Comparison of ENCODE assay signal across 12 cellular contexts in genomic region chr10:43234471-43235041, GRCh38. TPM values are rescaled to one million over a fixed set of nuclear protein-coding genes. Genes with fewer than 3 reads are reported as not detected.
A peak's percentile ranks its signal among the peaks of the same experiment; 100 is the strongest.
DNase-seq lines count a peak whose midpoint lies in the region; ATAC-seq and TF ChIP-seq lines count a peak whose summit lies in the region.
"Had no signal": no experiment of that assay in that cellular context is flagged by ENCODE, and none has a peak within 500 bp of the region (broad histone marks: within the 10 kb centered on the region; RNA-seq: fewer than 3 reads in every experiment).

No MANE protein-coding gene starts in this region.

- no peak overlapping the region for H3K14ac ChIP-seq in neuronal stem cell (ENCODE audit: low read length)

- H3K4me1 Mint-ChIP-seq in natural killer cell (peaks cover 27 to 50% of the 10 kb centered on the region in 2 donors), endothelial cell (ENCODE audit: unreplicated experiment) (no peaks in the 10 kb centered on the region)
- peaks cover 11 to 22% of the 10 kb centered on the region in 2 donors for H3K4me1 Mint-ChIP-seq in natural killer cell treated with Interleukin-12 subunit alpha and Interleukin-12 subunit beta and Interleukin-15 and Interleukin-18, amount 100 ng/mL, for 72 hours (ENCODE audit: low read depth in 2 of 2)
- H3K4me1 Mint-ChIP-seq: mesothelial cell of epicardium had no signal

- ATAC-seq in natural killer cell (no peak), SK-N-SH treated with all-trans-retinoic acid at 6 μM for 48 hours (no peak)
- no peak for ATAC-seq in natural killer cell treated with Interleukin-12 subunit alpha and Interleukin-12 subunit beta and Interleukin-15 and Interleukin-18, amount 100 ng/mL, for 72 hours

- no peak overlapping the region for H3K4me3 ChIP-seq in neuronal stem cell (ENCODE audit: low read length in 2 of 2)

- H3K79me1 ChIP-seq in neuronal stem cell (ENCODE audit: low read depth, low read length) = no peaks in the 10 kb centered on the region

- H3K27me3 Mint-ChIP-seq in natural killer cell (ENCODE audit: low read depth in 2 of 2) = peaks cover 2% of the 10 kb centered on the region in 2 donors
- no peaks in the 10 kb centered on the region for H3K27me3 Mint-ChIP-seq in natural killer cell treated with Interleukin-12 subunit alpha and Interleukin-12 subunit beta and Interleukin-15 and Interleukin-18, amount 100 ng/mL, for 72 hours
- H3K27me3 Mint-ChIP-seq in endothelial cell (ENCODE audit: unreplicated experiment) = peaks cover 22% of the 10 kb centered on the region
- H3K27me3 Mint-ChIP-seq: stimulated activated naive CD8-positive, alpha-beta T cell treated with anti-CD3 and anti-CD28 coated beads, Interleukin-15, Interleukin-2, amounts not matched to agents 100 ng/mL and 50 ng/mL, for 24 hours had no signal

- DNase-seq in natural killer cell (peak; percentile 9), endothelial cell (ENCODE audit: low spot score) (peak; percentile 2), neuronal stem cell (ENCODE audit: low spot score) (no peak), NCI-H226 (no peak)
- no peak for DNase-seq in natural killer cell treated with Interleukin-12 subunit alpha and Interleukin-12 subunit beta and Interleukin-15 and Interleukin-18, amount 100 ng/mL, for 72 hours (ENCODE audit: low spot score)
- DNase-seq in activated CD4-positive, alpha-beta T cell treated with anti-CD3 and anti-CD28 coated beads, Interleukin-2, amount 50 U/mL, for 4 hours = no peak
- DNase-seq: anterior cingulate cortex, NCI-H748 treated with DMSO at 0.1 percent for 48 hours, occipital lobe had no signal

- no peaks in the 10 kb centered on the region for H3K36me3 ChIP-seq in neuronal stem cell (replicated peaks in 1 of 2; ENCODE audit: control insufficient read depth in 2 of 2, insufficient read depth in 2 of 2, low read length in 2 of 2)

- no peak overlapping the region for H3K18ac ChIP-seq in neuronal stem cell (ENCODE audit: low read length)

- no peak overlapping the region for H2BK120ac ChIP-seq in neuronal stem cell (ENCODE audit: low read depth, low read length)

- no peak overlapping the region for H3K23ac ChIP-seq in neuronal stem cell (ENCODE audit: low read depth, low read length, poor library complexity)

- H3K4me3 Mint-ChIP-seq in natural killer cell (no peak overlapping the region), endothelial cell (ENCODE audit: unreplicated experiment) (no peak overlapping the region)
- H3K4me3 Mint-ChIP-seq in natural killer cell treated with Interleukin-12 subunit alpha and Interleukin-12 subunit beta and Interleukin-15 and Interleukin-18, amount 100 ng/mL, for 72 hours = no peak overlapping the region
- H3K4me3 Mint-ChIP-seq: mesothelial cell of epicardium; stimulated activated naive CD8-positive, alpha-beta T cell treated with anti-CD3 and anti-CD28 coated beads, Interleukin-15, Interleukin-2, amounts not matched to agents 100 ng/mL and 50 ng/mL, for 24 hours had no signal

- H3K4me1 ChIP-seq in neuronal stem cell (ENCODE audit: control insufficient read depth in 2 of 2, insufficient read depth in 1 of 2, low read depth in 1 of 2, low read length in 2 of 2) = peaks cover 0 to 3% of the 10 kb centered on the region in 2 donors

- no peaks in the 10 kb centered on the region for H3K9me3 Mint-ChIP-seq in natural killer cell
- peaks cover under 1% of the 10 kb centered on the region for H3K9me3 Mint-ChIP-seq in natural killer cell treated with Interleukin-12 subunit alpha and Interleukin-12 subunit beta and Interleukin-15 and Interleukin-18, amount 100 ng/mL, for 72 hours
- no peaks in the 10 kb centered on the region for H3K9me3 Mint-ChIP-seq in endothelial cell (ENCODE audit: unreplicated experiment)

- no peak overlapping the region for H2AFZ ChIP-seq in neuronal stem cell (ENCODE audit: low read length)

- no peak overlapping the region for H2BK15ac ChIP-seq in neuronal stem cell (ENCODE audit: low read length)

- no peak overlapping the region for H2BK5ac ChIP-seq in neuronal stem cell (ENCODE audit: low read length)

- no peak overlapping the region for H4K8ac ChIP-seq in neuronal stem cell (ENCODE audit: low read depth, low read length)

- no peak overlapping the region for H3K27ac ChIP-seq in neuronal stem cell (replicated peaks; ENCODE audit: low read length)

- no peak overlapping the region for H3K4me2 ChIP-seq in neuronal stem cell (ENCODE audit: insufficient read depth, low read length, poor library complexity, severe bottlenecking)

- H2AK5ac ChIP-seq in neuronal stem cell (ENCODE audit: low read depth, low read length) = peak overlapping the region; percentile 63

- intact Hi-C loops in natural killer cell (cut with micrococcal nuclease) = no loop called here

- no peak overlapping the region for H3K4ac ChIP-seq in neuronal stem cell (ENCODE audit: low read length)

- H3K27ac Mint-ChIP-seq in natural killer cell (no peak overlapping the region), endothelial cell (ENCODE audit: unreplicated experiment) (no peak overlapping the region)
- no peak overlapping the region for H3K27ac Mint-ChIP-seq in natural killer cell treated with Interleukin-12 subunit alpha and Interleukin-12 subunit beta and Interleukin-15 and Interleukin-18, amount 100 ng/mL, for 72 hours
- H3K27ac Mint-ChIP-seq: mesothelial cell of epicardium; stimulated activated naive CD8-positive, alpha-beta T cell treated with anti-CD3 and anti-CD28 coated beads, Interleukin-15, Interleukin-2, amounts not matched to agents 100 ng/mL and 50 ng/mL, for 24 hours had no signal

- H4K91ac ChIP-seq in neuronal stem cell (ENCODE audit: low read depth, low read length, poor library complexity) = no peak overlapping the region

- WGBS in neuronal stem cell (ENCODE audit: extremely low coverage in 2 of 2, insufficient read length in 2 of 2, insufficient replicate concordance in 1 of 2), 2 donors = no CpG with 5 or more reads among the region's 9 CpGs

- H3K36me3 Mint-ChIP-seq in natural killer cell (peaks cover 4% of the 10 kb centered on the region), endothelial cell (ENCODE audit: low read depth, unreplicated experiment) (no peaks in the 10 kb centered on the region)
- peaks cover under 1% of the 10 kb centered on the region for H3K36me3 Mint-ChIP-seq in natural killer cell treated with Interleukin-12 subunit alpha and Interleukin-12 subunit beta and Interleukin-15 and Interleukin-18, amount 100 ng/mL, for 72 hours
- H3K36me3 Mint-ChIP-seq: mesothelial cell of epicardium had no signal

- H3K27me3 ChIP-seq in neuronal stem cell (ENCODE audit: control insufficient read depth in 3 of 3, insufficient read depth in 3 of 3, low read depth in 1 of 3, low read length in 3 of 3) = peaks cover 7 to 60% (median 20%) of the 10 kb centered on the region in 3 experiments

- TF ChIP-seq CTCF in natural killer cell (IDR thresholded peaks at IDR 0.05) (no peak), endothelial cell (IDR thresholded peaks at IDR 0.05; ENCODE audit: unreplicated experiment) (no peak)

- H2BK12ac ChIP-seq in neuronal stem cell (ENCODE audit: low read length) = no peak overlapping the region

- no peak overlapping the region for H3K9ac ChIP-seq in neuronal stem cell (ENCODE audit: low read depth, low read length, poor library complexity)

- H3K9me3 ChIP-seq in neuronal stem cell (replicated peaks in 1 of 2; ENCODE audit: control insufficient read depth in 2 of 2, insufficient read depth in 1 of 2, low read depth in 1 of 2, low read length in 2 of 2) = no peaks in the 10 kb centered on the region

TF ChIP-seq in SK-N-SH treated with all-trans-retinoic acid at 6 μM for 48 hours, 23 proteins besides CTCF, POLR2A, EP300 and RAD21:
- TF ChIP-seq BACH2 (CRISPR knock-in tag; IDR thresholded peaks at IDR 0.05; ENCODE audit: borderline replicate concordance) (no peak), ZNF70 (CRISPR knock-in tag; IDR thresholded peaks at IDR 0.05) (no peak), GLIS3 (CRISPR knock-in tag; IDR thresholded peaks at IDR 0.05) (no peak), ZFP3 (CRISPR knock-in tag; IDR thresholded peaks at IDR 0.05) (no peak), TOX (CRISPR knock-in tag; IDR thresholded peaks at IDR 0.05; ENCODE audit: borderline replicate concordance) (no peak), ZNF8 (CRISPR knock-in tag; IDR thresholded peaks at IDR 0.05) (no peak), ZFP30 (CRISPR knock-in tag; IDR thresholded peaks at IDR 0.05) (no peak), TCF4 (CRISPR knock-in tag; IDR thresholded peaks at IDR 0.05; ENCODE audit: borderline replicate concordance) (no peak), ZC3H10 (CRISPR knock-in tag; IDR thresholded peaks at IDR 0.05) (no peak), PPARA (CRISPR knock-in tag; IDR thresholded peaks at IDR 0.05; ENCODE audit: borderline replicate concordance) (no peak)
- TF ChIP-seq, protein P1, sequence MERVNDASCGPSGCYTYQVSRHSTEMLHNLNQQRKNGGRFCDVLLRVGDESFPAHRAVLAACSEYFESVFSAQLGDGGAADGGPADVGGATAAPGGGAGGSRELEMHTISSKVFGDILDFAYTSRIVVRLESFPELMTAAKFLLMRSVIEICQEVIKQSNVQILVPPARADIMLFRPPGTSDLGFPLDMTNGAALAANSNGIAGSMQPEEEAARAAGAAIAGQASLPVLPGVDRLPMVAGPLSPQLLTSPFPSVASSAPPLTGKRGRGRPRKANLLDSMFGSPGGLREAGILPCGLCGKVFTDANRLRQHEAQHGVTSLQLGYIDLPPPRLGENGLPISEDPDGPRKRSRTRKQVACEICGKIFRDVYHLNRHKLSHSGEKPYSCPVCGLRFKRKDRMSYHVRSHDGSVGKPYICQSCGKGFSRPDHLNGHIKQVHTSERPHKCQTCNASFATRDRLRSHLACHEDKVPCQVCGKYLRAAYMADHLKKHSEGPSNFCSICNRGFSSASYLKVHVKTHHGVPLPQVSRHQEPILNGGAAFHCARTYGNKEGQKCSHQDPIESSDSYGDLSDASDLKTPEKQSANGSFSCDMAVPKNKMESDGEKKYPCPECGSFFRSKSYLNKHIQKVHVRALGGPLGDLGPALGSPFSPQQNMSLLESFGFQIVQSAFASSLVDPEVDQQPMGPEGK (CRISPR knock-in tag; IDR thresholded peaks at IDR 0.05; ENCODE audit: borderline replicate concordance) = no peak

RNA-seq across cellular contexts. Expression of gene RASGEF1A, which starts 32.3 kb away (rescaled TPM):
- total RNA-seq in natural killer cell (10 to 100 TPM in 2 of 3 donors, 1 to 10 TPM in 1; 9.3 to 12.9 (median 10.9) TPM), endothelial cell (ENCODE audit: unreplicated experiment) (1.3 TPM)
- 1 to 10 TPM in 1 of 2 donors, under 1 TPM in 1; 0.69 to 1.1 TPM for total RNA-seq in natural killer cell treated with Interleukin-12 subunit alpha and Interleukin-12 subunit beta and Interleukin-15 and Interleukin-18, amount 100 ng/mL, for 72 hours
- polyA plus RNA-seq in neuronal stem cell (2013, experiment 1 of 2) = 3.5 TPM
- polyA plus RNA-seq in neuronal stem cell (2013, experiment 2 of 2) = 3.6 TPM

Comparison
In these comparisons a context has a peak if more than half of its experiments do, and no peak if none do; other contexts are left out.
1. DNase-seq: peak in natural killer cell (single experiment) and endothelial cell (single experiment); none in natural killer cell treated with Interleukin-12 subunit alpha and Interleukin-12 subunit beta and Interleukin-15 and Interleukin-18, amount 100 ng/mL, for 72 hours (single experiment), neuronal stem cell (single experiment), NCI-H226 (single experiment) and activated CD4-positive, alpha-beta T cell treated with anti-CD3 and anti-CD28 coated beads, Interleukin-2, amount 50 U/mL, for 4 hours (0 of 2).